ENCODE assay signal across 7 cellular contexts in the genomic region with DNA sequence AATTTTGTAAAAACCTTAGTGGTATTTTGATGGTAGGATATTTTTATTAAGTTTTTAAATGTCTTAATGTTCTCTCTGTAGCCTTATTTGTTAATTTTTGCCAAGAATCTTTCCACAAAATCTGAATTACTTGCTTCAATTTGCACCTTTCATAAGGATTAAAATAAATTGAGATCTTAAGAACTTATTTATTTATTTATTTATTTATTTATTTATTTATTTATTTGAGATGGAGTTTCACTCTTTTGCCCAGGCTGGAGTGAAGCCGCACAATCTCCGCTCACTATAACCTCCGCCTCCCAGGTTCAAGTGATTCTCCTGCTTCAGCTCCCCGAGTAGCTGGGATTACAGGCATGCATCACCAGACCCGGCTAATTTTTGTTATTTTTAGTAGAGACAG.
"Had no signal": no experiment of that assay in that cellular context is flagged by ENCODE, and none has a peak within 500 bp of the region (broad histone marks: within the 10 kb centered on the region; RNA-seq: fewer than 3 reads in every experiment).

No MANE protein-coding gene starts in this region.

- H3K4me3 ChIP-seq: GM12878 had no signal

- ATAC-seq: GM12878 had no signal

- FAIRE-seq: GM12878, GM12891, GM12892, GM18507, GM19239 had no signal

- DNase-seq: GDM1, GF-D8 had no signal
